18 cellular contexts compared by ENCODE assay signal in the genomic region with DNA sequence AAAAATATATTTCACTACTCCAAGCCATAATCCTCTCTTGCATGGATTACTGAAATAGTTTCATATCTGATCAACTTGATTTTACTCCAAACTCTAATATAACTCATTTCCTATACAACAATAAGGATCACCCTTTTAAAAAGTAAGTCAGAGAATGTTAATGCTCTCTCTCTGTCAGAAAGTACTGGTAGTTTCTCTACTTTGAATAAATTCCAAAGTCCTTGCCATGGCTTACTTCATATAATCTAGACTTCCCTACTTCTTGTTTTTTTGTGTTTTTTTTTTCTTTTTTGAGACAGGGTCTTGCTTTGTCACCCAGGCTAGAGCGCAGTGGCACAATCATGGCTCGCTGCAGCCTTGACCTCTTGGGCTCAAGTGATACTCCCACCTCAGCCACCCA. TPM values are rescaled to one million over a fixed set of nuclear protein-coding genes. Genes with fewer than 3 reads are reported as not detected.
DNase-seq lines count a peak whose midpoint lies in the region; ATAC-seq, FAIRE-seq and TF ChIP-seq lines count a peak whose summit lies in the region.
"Had no signal": no experiment of that assay in that cellular context is flagged by ENCODE, and none has a peak within 500 bp of the region (broad histone marks: within the 10 kb centered on the region; RNA-seq: fewer than 3 reads in every experiment).

No MANE protein-coding gene starts in this region.

- TF ChIP-seq EP300 in HepG2 (IDR thresholded peaks at IDR 0.05; ENCODE audit: low read depth in 2 of 2, low read length in 2 of 2) (no peak), HepG2 (CRISPR knock-in tag; IDR thresholded peaks at IDR 0.05; ENCODE audit: borderline replicate concordance) (no peak)

- no peak for FAIRE-seq in HepG2 (lab: Jason Lieb, UNC)
- FAIRE-seq: D721Med, GM12878, H1 had no signal

- WGBS in liver, result 97% methylated on average over 2 of the region's 2 CpGs
- 99% methylated on average over 2 of the region's 2 CpGs for WGBS in HepG2 (ENCODE audit: low lambda C conversion rate)

- TF ChIP-seq CTCF in liver (IDR thresholded peaks at IDR 0.05; ENCODE audit: low read depth, low read length, missing input control) (no peak), HepG2 (CRISPR knock-in tag; IDR thresholded peaks at IDR 0.05) (no peak), neutrophil (IDR thresholded peaks at IDR 0.05) (no peak)

- no peaks in the 10 kb centered on the region for H3K27me3 Mint-ChIP-seq in T-helper 17 cell

- in situ Hi-C loops in HepG2 (cut with HindIII; ENCODE audit: extremely low pct_ligation_motif_present, low pct_unique_long_range_greater_than_20kb), result no loop called here

- no peak overlapping the region for H3K9ac ChIP-seq in liver (ENCODE audit: low read depth in 1 of 2, low read length in 2 of 2)
- no peak overlapping the region for H3K9ac ChIP-seq in HepG2 (ENCODE audit: insufficient read depth, low read depth, low read length)
- H3K9ac ChIP-seq: GM23248 had no signal

- H3K9me3 ChIP-seq in liver (ENCODE audit: control insufficient read depth in 4 of 4, low read length in 3 of 4) (no peaks in the 10 kb centered on the region), HepG2 (ENCODE audit: low read length) (no peaks in the 10 kb centered on the region), T-helper 17 cell (ENCODE audit: control insufficient read depth, low read length, poor library complexity, severe bottlenecking) (no peaks in the 10 kb centered on the region), neutrophil (no peaks in the 10 kb centered on the region)

- H3K4me1 ChIP-seq in liver (ENCODE audit: control insufficient read depth in 4 of 4, insufficient read depth in 4 of 4, low read length in 3 of 4) (peaks cover 7 to 39% (median 16%) of the 10 kb centered on the region in 4 donors), HepG2 (ENCODE audit: insufficient read depth, low read length) (peaks cover 34% of the 10 kb centered on the region), neutrophil (ENCODE audit: control insufficient read depth in 1 of 2, insufficient read depth in 1 of 2, low read depth in 1 of 2, low read length in 1 of 2) (peaks cover 43 to 51% of the 10 kb centered on the region in 2 experiments)

- peaks cover 8% of the 10 kb centered on the region; the same call in 1 of the 2 replicates for H4K20me1 ChIP-seq in HepG2 (ENCODE audit: insufficient read depth, low read length)

- H3K36me3 ChIP-seq in liver (ENCODE audit: control insufficient read depth in 4 of 4, insufficient read depth in 3 of 4, low read depth in 1 of 4, low read length in 3 of 4) (no peaks in the 10 kb centered on the region), HepG2 (replicated peaks in 1 of 2; ENCODE audit: control insufficient read depth in 1 of 2, insufficient read depth in 2 of 2, low read length in 2 of 2) (no peaks in the 10 kb centered on the region), neutrophil (peaks cover 4% of the 10 kb centered on the region)

- H3K4me3 ChIP-seq in liver (ENCODE audit: low read depth in 1 of 3, low read length in 3 of 3) (no peak overlapping the region), HepG2 (replicated peaks in 1 of 3; ENCODE audit: insufficient read depth in 1 of 3, low read depth in 2 of 3, low read length in 3 of 3) (no peak overlapping the region), neutrophil (ENCODE audit: low read depth in 1 of 2, low read length in 1 of 2) (no peak overlapping the region)
- H3K4me3 ChIP-seq: GM12878, GM23248 had no signal

- TF ChIP-seq POLR2A in HepG2 (IDR thresholded peaks at IDR 0.05; ENCODE audit: insufficient read depth in 1 of 2, low read depth in 2 of 2, low read length in 2 of 2), result no peak

- peak overlapping the region; percentile 81 for H3K27ac Mint-ChIP-seq in T-helper 17 cell
- H3K27ac Mint-ChIP-seq: CD8-positive, alpha-beta T cell had no signal

- H3K4me1 Mint-ChIP-seq in T-helper 17 cell, result peaks cover 52% of the 10 kb centered on the region

- no peak overlapping the region for H3K27ac ChIP-seq in liver (ENCODE audit: low read depth in 1 of 2, low read length in 2 of 2)
- no peak overlapping the region for H3K27ac ChIP-seq in HepG2 (ENCODE audit: extremely low read length, insufficient read depth, low read length)
- peak overlapping the region; percentile 46 for H3K27ac ChIP-seq in neutrophil
- H3K27ac ChIP-seq: GM23248 had no signal

- H3K79me2 ChIP-seq in HepG2 (ENCODE audit: insufficient read depth, low read length), result peaks cover 84% of the 10 kb centered on the region

- intact Hi-C loops in HepG2 (cut with micrococcal nuclease; ENCODE audit: unreplicated experiment), result no loop called here

- H3K36me3 Mint-ChIP-seq in T-helper 17 cell (ENCODE audit: low read depth), result no peaks in the 10 kb centered on the region

- CTCF ChIA-PET in HepG2 (lab: Yijun Ruan, JAX; ENCODE audit: low intra/inter-chr PET ratio, low total read pairs), result no interaction called here

- BruUV-seq in HepG2 (replicated peaks; lab: Mats Ljungman, UMichigan), result no TSS peak

- ATAC-seq in HepG2 (no peak), T-helper 17 cell (no peak)
- ATAC-seq: CD8-positive, alpha-beta T cell; GM12878 had no signal

- H3K27me3 ChIP-seq in liver (ENCODE audit: control insufficient read depth in 4 of 4, insufficient read depth in 4 of 4, low read length in 3 of 4) (no peaks in the 10 kb centered on the region), HepG2 (ENCODE audit: control insufficient read depth in 1 of 2, insufficient read depth in 2 of 2, low read length in 2 of 2) (no peaks in the 10 kb centered on the region), neutrophil (no peaks in the 10 kb centered on the region)

- POLR2A ChIA-PET in HepG2 (lab: Yijun Ruan, JAX), result no interaction called here

- no peak for DNase-seq in HepG2 (ENCODE audit: low spot score)
- no peak for DNase-seq in T-helper 17 cell
- no peak for DNase-seq in NCI-H226
- DNase-seq in KG1 (lab: John Stamatoyannopoulos, UW), result no peak
- DNase-seq: C1 segment of cervical spinal cord; CD8-positive, alpha-beta T cell; DMS 273 treated with DMSO at 0.1 percent for 48 hours; DMS79; EL; GDM1; GM23248; H7; HCEC 1CT had no signal

- H3K4me2 ChIP-seq in HepG2 (ENCODE audit: low read depth, low read length), result no peak overlapping the region

- H3K4me3 Mint-ChIP-seq in T-helper 17 cell, result peak overlapping the region; percentile 9
- H3K4me3 Mint-ChIP-seq: CD8-positive, alpha-beta T cell had no signal

- no peak for TF ChIP-seq RAD21 in liver (IDR thresholded peaks at IDR 0.05)
- TF ChIP-seq RAD21 in HepG2 (CRISPR knock-in tag; IDR thresholded peaks at IDR 0.05), result no peak

- no peak overlapping the region for H2AFZ ChIP-seq in HepG2 (ENCODE audit: low read length)
- H2AFZ ChIP-seq: GM23248 had no signal

RNA-seq across cellular contexts. Expression of a gene that starts 36.2 kb away (rescaled TPM):
- total RNA-seq in liver, result 10 to 100 TPM; 22.0 to 46.2 TPM
- 10 to 100 TPM in 1 of 2 donors, 1 to 10 TPM in 1; 5.9 to 12.1 TPM for polyA plus RNA-seq in liver
- total RNA-seq in HepG2 (2016; rRNA removed; fragmentation: Illumina TruSeq; extraction: Trizol), result 37.2 and 56.1 TPM in 2 replicates
- total RNA-seq in HepG2 (2016; cell fraction: cytosol; rRNA removed; fragmentation: Illumina TruSeq; extraction: Trizol; ENCODE audit: low read depth), result 12.9 and 13.4 TPM in 2 replicates
- total RNA-seq in HepG2 (2016; cell fraction: insoluble cytoplasmic fraction; rRNA removed; fragmentation: Illumina TruSeq; extraction: Trizol), result 35.8 and 54.1 TPM in 2 replicates
- 28.2 and 32.6 TPM in 2 replicates for total RNA-seq in HepG2 (2016; cell fraction: membrane; rRNA removed; fragmentation: Illumina TruSeq; extraction: Trizol)
- total RNA-seq in HepG2 (2016; cell fraction: nucleus; rRNA removed; fragmentation: Illumina TruSeq; extraction: Trizol), result 37.4 and 42.1 TPM in 2 replicates
- polyA plus RNA-seq in HepG2 (2011; rRNA removed), result 11.2 and 12.2 TPM in 2 replicates
- 5.1 and 7.6 TPM in 2 replicates for polyA plus RNA-seq in HepG2 (2011; cell fraction: cytosol; rRNA removed)
- 18.1 and 21.8 TPM in 2 replicates for polyA plus RNA-seq in HepG2 (2011; cell fraction: nucleus; rRNA removed)
- polyA plus RNA-seq in HepG2 (2012), result 11.5 and 11.7 TPM in 2 replicates
- 0.44 and 0.68 TPM in 2 replicates for polyA plus RNA-seq in HepG2 (2016; cell fraction: cytosol; fragmentation: Illumina TruSeq; extraction: Trizol; ENCODE audit: low read depth)
- polyA plus RNA-seq in HepG2 (2016; cell fraction: insoluble cytoplasmic fraction; fragmentation: Illumina TruSeq; extraction: Trizol; ENCODE audit: low read depth), result 14.1 and 15.7 TPM in 2 replicates
- 3.3 and 3.5 TPM in 2 replicates for polyA plus RNA-seq in HepG2 (2016; cell fraction: membrane; fragmentation: Illumina TruSeq; extraction: Trizol; ENCODE audit: low read depth)
- 28.7 and 30.7 TPM in 2 replicates for polyA plus RNA-seq in HepG2 (2016; cell fraction: nucleus; fragmentation: Illumina TruSeq; extraction: Trizol; ENCODE audit: insufficient read depth, low read depth)
- 20.5 and 26.7 TPM in 2 replicates for polyA minus RNA-seq in HepG2 (2011; rRNA and poly(A)+ RNA removed; ENCODE audit: low replicate concordance)
- 43.5 and 45.0 TPM in 2 replicates for polyA minus RNA-seq in HepG2 (2011; cell fraction: cytosol; rRNA and poly(A)+ RNA removed)
- 46.0 and 46.6 TPM in 2 replicates for polyA minus RNA-seq in HepG2 (2011; cell fraction: nucleus; rRNA and poly(A)+ RNA removed)
- total RNA-seq in T-helper 17 cell, result 100 to 1,000 TPM in 1 of 2 donors, 10 to 100 TPM in 1; 91.0 to 100 TPM

RNA-seq across cellular contexts. Expression of a gene that starts 57.7 kb away (rescaled TPM):
- total RNA-seq in liver, result 10 to 100 TPM; 19.7 to 38.3 TPM
- 10 to 100 TPM; 12.4 to 15.2 TPM for polyA plus RNA-seq in liver
- 43.3 and 49.7 TPM in 2 replicates for total RNA-seq in HepG2 (2016; rRNA removed; fragmentation: Illumina TruSeq; extraction: Trizol)
- total RNA-seq in HepG2 (2016; cell fraction: cytosol; rRNA removed; fragmentation: Illumina TruSeq; extraction: Trizol; ENCODE audit: low read depth), result 14.8 and 17.3 TPM in 2 replicates
- total RNA-seq in HepG2 (2016; cell fraction: insoluble cytoplasmic fraction; rRNA removed; fragmentation: Illumina TruSeq; extraction: Trizol), result 46.8 and 50.6 TPM in 2 replicates
- 17.0 and 21.7 TPM in 2 replicates for total RNA-seq in HepG2 (2016; cell fraction: membrane; rRNA removed; fragmentation: Illumina TruSeq; extraction: Trizol)
- total RNA-seq in HepG2 (2016; cell fraction: nucleus; rRNA removed; fragmentation: Illumina TruSeq; extraction: Trizol), result 59.2 and 72.7 TPM in 2 replicates
- polyA plus RNA-seq in HepG2 (2011; rRNA removed), result 64.6 and 70.5 TPM in 2 replicates
- polyA plus RNA-seq in HepG2 (2011; cell fraction: cytosol; rRNA removed), result 46.5 and 46.6 TPM in 2 replicates
- 198 and 200 TPM in 2 replicates for polyA plus RNA-seq in HepG2 (2011; cell fraction: nucleus; rRNA removed)
- 43.8 and 45.9 TPM in 2 replicates for polyA plus RNA-seq in HepG2 (2012)
- polyA plus RNA-seq in HepG2 (2016; cell fraction: cytosol; fragmentation: Illumina TruSeq; extraction: Trizol; ENCODE audit: low read depth), result 3.3 and 3.5 TPM in 2 replicates
- 47.6 and 51.3 TPM in 2 replicates for polyA plus RNA-seq in HepG2 (2016; cell fraction: insoluble cytoplasmic fraction; fragmentation: Illumina TruSeq; extraction: Trizol; ENCODE audit: low read depth)
- polyA plus RNA-seq in HepG2 (2016; cell fraction: membrane; fragmentation: Illumina TruSeq; extraction: Trizol; ENCODE audit: low read depth), result 8.6 and 9.9 TPM in 2 replicates
- polyA plus RNA-seq in HepG2 (2016; cell fraction: nucleus; fragmentation: Illumina TruSeq; extraction: Trizol; ENCODE audit: insufficient read depth, low read depth), result 136 and 153 TPM in 2 replicates
- 66.1 and 73.9 TPM in 2 replicates for polyA minus RNA-seq in HepG2 (2011; rRNA and poly(A)+ RNA removed; ENCODE audit: low replicate concordance)
- 20.4 and 24.3 TPM in 2 replicates for polyA minus RNA-seq in HepG2 (2011; cell fraction: cytosol; rRNA and poly(A)+ RNA removed)
- polyA minus RNA-seq in HepG2 (2011; cell fraction: nucleus; rRNA and poly(A)+ RNA removed), result 106 and 124 TPM in 2 replicates
- 10 to 100 TPM; 33.5 to 43.5 TPM for total RNA-seq in T-helper 17 cell
